In the genomic region with DNA sequence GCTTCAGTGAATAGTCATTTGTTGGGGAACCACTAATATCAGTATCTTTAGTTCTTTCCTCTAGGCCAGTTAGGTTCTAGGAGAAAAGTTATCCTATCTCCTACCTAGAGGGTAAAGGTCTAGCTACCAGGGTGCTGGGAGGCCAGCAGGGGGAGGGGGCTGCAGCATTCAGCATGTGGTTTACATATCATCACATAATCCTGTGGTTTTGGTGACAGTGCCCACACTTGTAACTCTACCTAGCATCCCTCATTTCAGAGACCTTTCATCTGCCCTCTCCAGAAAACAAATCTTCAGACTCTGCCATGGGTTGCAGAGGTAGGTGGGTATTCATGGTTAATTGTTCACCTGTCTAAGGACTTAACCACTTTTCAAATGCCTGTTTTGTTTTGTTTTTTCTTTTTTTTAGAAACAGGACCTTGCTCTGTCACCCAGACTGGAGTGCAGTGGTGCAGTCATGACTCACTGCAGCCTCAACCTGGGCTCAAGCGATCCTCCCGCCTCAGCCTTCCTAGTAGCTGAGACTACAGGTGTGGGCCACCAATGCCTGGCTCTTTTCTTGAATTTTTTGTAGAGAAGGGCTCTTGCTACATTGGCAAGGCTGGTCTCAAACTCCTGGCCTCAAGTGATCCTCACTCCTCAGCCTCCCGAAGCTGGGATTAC, we compare ENCODE assay signal across 1 cellular context.
TF ChIP-seq lines count a peak whose summit lies in the region.

No MANE protein-coding gene starts in this region.

TF ChIP-seq in IMR-90, 13 proteins besides CTCF, POLR2A, EP300 and RAD21:
- TF ChIP-seq NFE2L2 (IDR thresholded peaks at IDR 0.05; ENCODE audit: low read depth, low read length) = no peak
- TF ChIP-seq, protein P1, sequence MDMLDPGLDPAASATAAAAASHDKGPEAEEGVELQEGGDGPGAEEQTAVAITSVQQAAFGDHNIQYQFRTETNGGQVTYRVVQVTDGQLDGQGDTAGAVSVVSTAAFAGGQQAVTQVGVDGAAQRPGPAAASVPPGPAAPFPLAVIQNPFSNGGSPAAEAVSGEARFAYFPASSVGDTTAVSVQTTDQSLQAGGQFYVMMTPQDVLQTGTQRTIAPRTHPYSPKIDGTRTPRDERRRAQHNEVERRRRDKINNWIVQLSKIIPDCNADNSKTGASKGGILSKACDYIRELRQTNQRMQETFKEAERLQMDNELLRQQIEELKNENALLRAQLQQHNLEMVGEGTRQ (IDR thresholded peaks at IDR 0.05; ENCODE audit: low read depth, low read length) = no peak
- TF ChIP-seq MAFK (IDR thresholded peaks at IDR 0.05; ENCODE audit: low read depth, low read length) = no peak
- no peak for TF ChIP-seq CHD1 (IDR thresholded peaks at IDR 0.05; ENCODE audit: low read depth, low read length)
- no peak for TF ChIP-seq BHLHE40 (IDR thresholded peaks at IDR 0.05; ENCODE audit: low read depth, low read length)
- TF ChIP-seq, protein P2, sequence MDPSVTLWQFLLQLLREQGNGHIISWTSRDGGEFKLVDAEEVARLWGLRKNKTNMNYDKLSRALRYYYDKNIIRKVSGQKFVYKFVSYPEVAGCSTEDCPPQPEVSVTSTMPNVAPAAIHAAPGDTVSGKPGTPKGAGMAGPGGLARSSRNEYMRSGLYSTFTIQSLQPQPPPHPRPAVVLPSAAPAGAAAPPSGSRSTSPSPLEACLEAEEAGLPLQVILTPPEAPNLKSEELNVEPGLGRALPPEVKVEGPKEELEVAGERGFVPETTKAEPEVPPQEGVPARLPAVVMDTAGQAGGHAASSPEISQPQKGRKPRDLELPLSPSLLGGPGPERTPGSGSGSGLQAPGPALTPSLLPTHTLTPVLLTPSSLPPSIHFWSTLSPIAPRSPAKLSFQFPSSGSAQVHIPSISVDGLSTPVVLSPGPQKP (IDR thresholded peaks at IDR 0.05; ENCODE audit: borderline replicate concordance, low read depth, low read length) = no peak
- no peak for TF ChIP-seq RFX5 (IDR thresholded peaks at IDR 0.05; ENCODE audit: low read depth, low read length)
- no peak for TF ChIP-seq RCOR1 (IDR thresholded peaks at IDR 0.05; ENCODE audit: insufficient replicate concordance, low read length)
- no peak for TF ChIP-seq MXI1 (IDR thresholded peaks at IDR 0.05; ENCODE audit: borderline replicate concordance, low read depth, low read length)
- TF ChIP-seq CEBPB (IDR thresholded peaks at IDR 0.05; ENCODE audit: low read depth, low read length) = no peak
- no peak for TF ChIP-seq FOS (IDR thresholded peaks at IDR 0.05; ENCODE audit: low read depth, low read length)
